Comparison of ENCODE assay signal across 8 cellular contexts in the genomic region with DNA sequence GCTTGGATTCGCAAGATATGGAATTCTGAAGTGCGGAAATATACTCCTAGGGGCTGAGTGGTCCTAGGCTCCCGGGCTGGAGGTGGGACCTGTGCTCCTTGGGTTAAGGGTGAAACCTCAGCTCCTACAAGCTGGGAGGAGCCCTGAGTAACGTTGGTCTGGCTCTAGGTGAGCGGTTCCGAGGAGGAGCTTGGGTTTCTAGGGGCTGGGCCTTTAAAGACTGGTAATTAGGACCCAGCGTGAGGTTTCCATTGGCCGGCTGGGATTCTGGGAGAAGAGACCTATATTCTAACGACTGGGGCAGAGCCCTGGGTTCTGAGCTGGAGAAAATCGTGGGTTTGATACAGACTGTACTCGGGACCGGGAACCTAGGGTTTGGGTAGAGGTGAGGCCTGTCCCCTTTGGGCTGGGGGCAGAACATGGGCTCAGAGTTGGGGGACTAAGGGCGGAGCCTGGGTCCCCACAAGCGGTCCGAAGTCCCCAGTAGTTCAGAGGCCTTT.
DNase-seq lines count a peak whose midpoint lies in the region; ATAC-seq and TF ChIP-seq lines count a peak whose summit lies in the region.

No MANE protein-coding gene starts in this region.

- no peaks in the 10 kb centered on the region for H3K9me2 ChIP-seq in MM.1S (replicated peaks; ENCODE audit: insufficient read depth, low read length)

- TF ChIP-seq CTCF in AG09309 (IDR thresholded peaks at IDR 0.05; ENCODE audit: control insufficient read depth, insufficient read depth, low read depth, low read length, missing control alignments) (no peak), MM.1S (IDR thresholded peaks at IDR 0.05; ENCODE audit: low read length) (no peak)

- H3K27ac ChIP-seq in MM.1S (ENCODE audit: low read length) (no peak overlapping the region; the same call in 1 of the 2 replicates), duodenal mucosa (ENCODE audit: low read depth, low read length) (peak overlapping the region; percentile 43), muscle layer of duodenum (ENCODE audit: low read length) (peak overlapping the region; percentile 64)

- H3F3A ChIP-seq in MM.1S (ENCODE audit: insufficient read depth, low read length): peaks cover 6% of the 10 kb centered on the region; the same call in 1 of the 2 replicates

- H3K36me3 ChIP-seq in MM.1S (replicated peaks; ENCODE audit: insufficient read depth, low read length): no peaks in the 10 kb centered on the region
- H3K36me3 ChIP-seq in duodenal mucosa (ENCODE audit: control insufficient read depth in 1 of 2, insufficient read depth in 2 of 2, low read length in 2 of 2): peaks cover 16 to 17% of the 10 kb centered on the region in 2 donors
- H3K36me3 ChIP-seq in muscle layer of duodenum (ENCODE audit: control insufficient read depth in 1 of 2, insufficient read depth in 2 of 2, low read length in 2 of 2): peaks cover 2 to 28% of the 10 kb centered on the region in 2 donors

- H4K20me1 ChIP-seq in MM.1S (ENCODE audit: insufficient read depth, low read length): no peaks in the 10 kb centered on the region

- DNase-seq in AG09309 (ENCODE audit: low read depth) (no peak), MM.1S (no peak), NCI-H187 (lab: John Stamatoyannopoulos, UW) (no peak), NCI-H524 (lab: John Stamatoyannopoulos, UW) (no peak)

- peak overlapping the region; percentile 82 for H2AFZ ChIP-seq in MM.1S (ENCODE audit: low read length)

- H3K9me3 ChIP-seq in MM.1S (replicated peaks; ENCODE audit: insufficient read depth, low read length) (no peaks in the 10 kb centered on the region), duodenal mucosa (ENCODE audit: control insufficient read depth in 1 of 2, low read length in 2 of 2) (no peaks in the 10 kb centered on the region), muscle layer of duodenum (ENCODE audit: control insufficient read depth in 1 of 2, low read length in 2 of 2) (no peaks in the 10 kb centered on the region)

- H3K9ac ChIP-seq in MM.1S (ENCODE audit: low read length) (peak overlapping the region; percentile 60; the same call in 1 of the 2 replicates), duodenal mucosa (ENCODE audit: low read depth in 1 of 2, low read length in 2 of 2) (peak overlapping the region; percentile 55 to 59)

- no peaks in the 10 kb centered on the region for H3K79me2 ChIP-seq in MM.1S (ENCODE audit: low read length)

- peak overlapping the region; percentile 86 for H3K4me2 ChIP-seq in MM.1S (ENCODE audit: low read depth, low read length)

- ATAC-seq in HG03520 (IDR thresholded peaks at IDR 0.05; ENCODE audit: unreplicated experiment) (no peak), GM21825 (IDR thresholded peaks at IDR 0.05; ENCODE audit: unreplicated experiment) (no peak)

- H3K27me3 ChIP-seq in MM.1S (replicated peaks; ENCODE audit: insufficient read depth, low read length) (no peaks in the 10 kb centered on the region), duodenal mucosa (ENCODE audit: control insufficient read depth in 1 of 2, insufficient read depth in 2 of 2, low read length in 2 of 2) (no peaks in the 10 kb centered on the region), muscle layer of duodenum (ENCODE audit: low read depth, low read length) (no peaks in the 10 kb centered on the region)

- peaks cover 6% of the 10 kb centered on the region; the same call in 1 of the 2 replicates for H3K4me1 ChIP-seq in MM.1S (ENCODE audit: low read length)
- H3K4me1 ChIP-seq in duodenal mucosa (ENCODE audit: control insufficient read depth in 1 of 2, insufficient read depth in 2 of 2, low read length in 2 of 2): peaks cover 23 to 24% of the 10 kb centered on the region in 2 donors
- peaks cover 5 to 30% of the 10 kb centered on the region in 2 donors for H3K4me1 ChIP-seq in muscle layer of duodenum (ENCODE audit: control insufficient read depth in 1 of 2, insufficient read depth in 2 of 2, low read length in 2 of 2)

- H3K4me3 ChIP-seq in AG09309 (ENCODE audit: control insufficient read depth, low read depth, low read length) (peak overlapping the region; percentile 53), MM.1S (ENCODE audit: low read length) (peak overlapping the region; percentile 73), duodenal mucosa (ENCODE audit: low read depth in 1 of 2, low read length in 2 of 2) (peak overlapping the region; percentile 70 to 73), muscle layer of duodenum (ENCODE audit: low read depth in 1 of 2, low read length in 2 of 2) (peak overlapping the region; percentile 68 to 76)
